28 cellular contexts compared by ENCODE assay signal in the genomic region with DNA sequence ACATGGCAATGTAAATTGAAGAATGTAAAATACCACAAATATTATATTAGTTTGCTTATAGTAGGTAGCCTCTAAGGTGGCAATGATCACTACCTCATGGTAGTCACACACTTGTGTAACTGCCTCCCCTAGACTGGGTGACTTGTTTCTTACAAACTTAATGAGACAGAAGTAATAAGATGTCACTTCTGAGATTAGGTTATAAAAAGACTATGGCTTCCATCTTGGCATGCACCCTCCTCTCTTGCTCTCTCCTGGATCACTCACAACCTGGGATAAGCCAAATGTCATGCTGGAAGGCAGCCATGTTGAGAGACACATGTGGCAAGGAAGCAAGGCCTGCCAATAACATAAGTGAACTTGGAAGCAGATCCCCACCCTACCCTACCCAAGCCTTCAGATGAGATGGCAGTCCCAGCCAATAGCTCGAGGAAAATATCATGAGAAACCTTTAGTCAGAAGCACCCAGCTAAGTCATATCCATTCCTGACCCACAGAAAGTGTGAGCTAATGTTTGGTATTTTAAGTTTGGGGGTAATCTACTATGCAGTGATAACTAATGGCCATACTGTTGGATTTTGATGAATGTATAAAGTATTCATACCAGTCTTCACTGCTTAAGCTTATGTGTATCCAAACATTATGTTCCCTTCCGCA. TPM values are rescaled to one million over a fixed set of nuclear protein-coding genes. Genes with fewer than 3 reads are reported as not detected.
DNase-seq lines count a peak whose midpoint lies in the region; ATAC-seq and TF ChIP-seq lines count a peak whose summit lies in the region.
"Had no signal": no experiment of that assay in that cellular context is flagged by ENCODE, and none has a peak within 500 bp of the region (broad histone marks: within the 10 kb centered on the region; RNA-seq: fewer than 3 reads in every experiment).

No MANE protein-coding gene starts in this region.

- H3F3A ChIP-seq in MM.1S (ENCODE audit: insufficient read depth, low read length): no peaks in the 10 kb centered on the region

- H3K9me3 Mint-ChIP-seq in stimulated activated naive CD8-positive, alpha-beta T cell treated with anti-CD3 and anti-CD28 coated beads, Interleukin-15, amount 100 ng/mL, for 72 hours: peaks cover 0 to 4% of the 10 kb centered on the region in 2 donors
- H3K9me3 Mint-ChIP-seq: activated CD4-positive, alpha-beta T cell treated with anti-CD3 and anti-CD28 coated beads, Interleukin-2, amount 10 ng/mL, durations not matched to agents 7 days and 5 days had no signal

- H3K27me3 Mint-ChIP-seq in stimulated activated naive CD8-positive, alpha-beta T cell treated with anti-CD3 and anti-CD28 coated beads, Interleukin-15, amount 100 ng/mL, for 72 hours: no peaks in the 10 kb centered on the region
- H3K27me3 Mint-ChIP-seq: activated CD4-positive, alpha-beta T cell treated with anti-CD3 and anti-CD28 coated beads, Interleukin-2, amount 10 ng/mL, durations not matched to agents 7 days and 5 days; naive thymus-derived CD4-positive, alpha-beta T cell had no signal

- H3K27me3 ChIP-seq in aorta (ENCODE audit: control insufficient read depth in 1 of 2, insufficient read depth in 2 of 2, low read length in 1 of 2) (no peaks in the 10 kb centered on the region), hepatocyte (no peaks in the 10 kb centered on the region), MM.1S (replicated peaks; ENCODE audit: insufficient read depth, low read length) (no peaks in the 10 kb centered on the region)
- H3K27me3 ChIP-seq: body of pancreas, gastroesophageal sphincter, ovary had no signal

- H3K4me3 ChIP-seq in epithelial cell of esophagus (ENCODE audit: low read length) (no peak overlapping the region), aorta (ENCODE audit: low read length in 2 of 2) (no peak overlapping the region), hepatocyte (no peak overlapping the region), MM.1S (ENCODE audit: low read length) (no peak overlapping the region)
- H3K4me3 ChIP-seq: body of pancreas, gastroesophageal sphincter, ovary had no signal

- H4K20me1 ChIP-seq in hepatocyte (ENCODE audit: insufficient read depth, poor library complexity, severe bottlenecking) (peaks cover 64% of the 10 kb centered on the region), MM.1S (ENCODE audit: insufficient read depth, low read length) (peaks cover 24% of the 10 kb centered on the region)

- no peak overlapping the region for H3K4me3 Mint-ChIP-seq in stimulated activated naive CD8-positive, alpha-beta T cell treated with anti-CD3 and anti-CD28 coated beads, Interleukin-15, amount 100 ng/mL, for 72 hours
- H3K4me3 Mint-ChIP-seq: activated CD4-positive, alpha-beta T cell treated with anti-CD3 and anti-CD28 coated beads, Interleukin-2, amount 10 ng/mL, durations not matched to agents 7 days and 5 days had no signal

- H3K27ac Mint-ChIP-seq in stimulated activated naive CD8-positive, alpha-beta T cell treated with anti-CD3 and anti-CD28 coated beads, Interleukin-15, amount 100 ng/mL, for 72 hours: no peak overlapping the region
- H3K27ac Mint-ChIP-seq: activated CD4-positive, alpha-beta T cell treated with anti-CD3 and anti-CD28 coated beads, Interleukin-2, amount 10 ng/mL, durations not matched to agents 7 days and 5 days had no signal

- H3K9me3 ChIP-seq in aorta (ENCODE audit: control insufficient read depth, low read length) (no peaks in the 10 kb centered on the region), hepatocyte (ENCODE audit: low read depth) (no peaks in the 10 kb centered on the region), MM.1S (replicated peaks; ENCODE audit: insufficient read depth, low read length) (no peaks in the 10 kb centered on the region)
- H3K9me3 ChIP-seq: body of pancreas, gastroesophageal sphincter, ovary had no signal

- peak; percentile 46 for ATAC-seq in stimulated activated naive CD8-positive, alpha-beta T cell treated with anti-CD3 and anti-CD28 coated beads, Interleukin-15, Interleukin-2, amounts not matched to agents 100 U/mL and 50 U/mL, for 24 hours
- ATAC-seq in stimulated activated naive CD8-positive, alpha-beta T cell treated with anti-CD3 and anti-CD28 coated beads, Interleukin-15, amount 100 ng/mL, for 72 hours: no peak
- ATAC-seq in aorta (ENCODE audit: low FRiP score): no peak
- ATAC-seq: body of pancreas; gastroesophageal sphincter; left lobe of liver; naive thymus-derived CD4-positive, alpha-beta T cell; right cardiac atrium had no signal

- no peaks in the 10 kb centered on the region for H3K9me2 ChIP-seq in hepatocyte (replicated peaks; ENCODE audit: insufficient read depth)
- H3K9me2 ChIP-seq in MM.1S (replicated peaks; ENCODE audit: insufficient read depth, low read length): no peaks in the 10 kb centered on the region

- H3K4me2 ChIP-seq in hepatocyte (no peak overlapping the region), MM.1S (ENCODE audit: low read depth, low read length) (no peak overlapping the region)

- DNase-seq in stimulated activated naive CD8-positive, alpha-beta T cell treated with anti-CD3 and anti-CD28 coated beads, Interleukin-15, Interleukin-2, amounts not matched to agents 100 U/mL and 50 U/mL, for 24 hours: no peak
- DNase-seq in stimulated activated naive CD8-positive, alpha-beta T cell treated with anti-CD3 and anti-CD28 coated beads, Interleukin-15, amount 100 ng/mL, for 72 hours: no peak
- DNase-seq in RPMI7951 (ENCODE audit: low read depth): peak; percentile 36
- DNase-seq in epithelial cell of esophagus (ENCODE audit: low read depth): peak; percentile 1
- no peak for DNase-seq in aorta
- no peak for DNase-seq in hepatocyte (ENCODE audit: low spot score)
- DNase-seq in MM.1S: no peak
- DNase-seq in NCI-H146 treated with DMSO at 0.1 percent for 48 hours (lab: John Stamatoyannopoulos, UW; ENCODE audit: unreplicated experiment): no peak
- DNase-seq: activated CD4-positive, alpha-beta T cell treated with anti-CD3 and anti-CD28 coated beads, Interleukin-2, amount 10 ng/mL, durations not matched to agents 7 days and 5 days; activated CD8-positive, alpha-beta memory T cell treated with anti-CD3 and anti-CD28 coated beads, Interleukin-2, amount 50 U/mL, for 4 hours; body of pancreas; hypothalamus; Karpas-422; naive thymus-derived CD4-positive, alpha-beta T cell; NCI-H1048; NCI-H187; NCI-H2171 treated with DMSO at 0.1 percent for 48 hours; NCI-H526 treated with DMSO at 0.1 percent for 48 hours; ovary; right cardiac atrium; RPMI8226; stimulated activated CD4-positive, alpha-beta T cell treated with anti-CD3 and anti-CD28 coated beads, Interleukin-4, amount 100 ng/mL, for 24 hours; stimulated activated naive CD4-positive, alpha-beta T cell; T-helper 2 cell; WERI-Rb-1 had no signal

- peak overlapping the region; percentile 19 to 43 for H3K27ac ChIP-seq in aorta (ENCODE audit: low read depth in 1 of 2, low read length in 2 of 2)
- no peak overlapping the region for H3K27ac ChIP-seq in hepatocyte
- H3K27ac ChIP-seq in MM.1S (ENCODE audit: low read length): no peak overlapping the region
- H3K27ac ChIP-seq: body of pancreas, C4-2B, ovary, WERI-Rb-1 had no signal

- TF ChIP-seq CTCF in epithelial cell of esophagus (IDR thresholded peaks at IDR 0.05; ENCODE audit: insufficient read depth, low read depth, low read length, missing control alignments): no peak
- TF ChIP-seq CTCF in hepatocyte (IDR thresholded peaks at IDR 0.05; ENCODE audit: poor library complexity): no peak
- TF ChIP-seq CTCF in MM.1S (IDR thresholded peaks at IDR 0.05; ENCODE audit: low read length): no peak

- no peak overlapping the region for H3K9ac ChIP-seq in MM.1S (ENCODE audit: low read length)

- intact Hi-C loops in aorta (cut with DNase I): no loop called here

- peaks cover 57% of the 10 kb centered on the region for H3K4me1 Mint-ChIP-seq in stimulated activated naive CD8-positive, alpha-beta T cell treated with anti-CD3 and anti-CD28 coated beads, Interleukin-15, amount 100 ng/mL, for 72 hours

- WGBS in aorta, 2 donors: 70 to 80% methylated on average over 2 of the region's 2 CpGs
- WGBS in hepatocyte (ENCODE audit: low lambda C conversion rate, missing lambda C conversion rate): 98% methylated on average over 2 of the region's 2 CpGs

- H3K79me2 ChIP-seq in hepatocyte (peaks cover 96% of the 10 kb centered on the region), MM.1S (ENCODE audit: low read length) (peaks cover 98% of the 10 kb centered on the region)

- no peak overlapping the region for H2AFZ ChIP-seq in hepatocyte
- H2AFZ ChIP-seq in MM.1S (ENCODE audit: low read length): no peak overlapping the region

- no peaks in the 10 kb centered on the region for H3K36me3 ChIP-seq in aorta (ENCODE audit: control insufficient read depth in 1 of 2, insufficient read depth in 2 of 2, low read length in 1 of 2)
- no peaks in the 10 kb centered on the region for H3K36me3 ChIP-seq in hepatocyte (replicated peaks; ENCODE audit: insufficient read depth, low read depth)
- no peaks in the 10 kb centered on the region for H3K36me3 ChIP-seq in MM.1S (replicated peaks; ENCODE audit: insufficient read depth, low read length)
- H3K36me3 ChIP-seq: gastroesophageal sphincter, ovary, WERI-Rb-1 had no signal

- H3K4me1 ChIP-seq in aorta (ENCODE audit: control insufficient read depth in 1 of 2, insufficient read depth in 2 of 2, low read length in 2 of 2) (peaks cover 9 to 11% of the 10 kb centered on the region in 2 donors), hepatocyte (ENCODE audit: insufficient read depth) (no peaks in the 10 kb centered on the region), MM.1S (ENCODE audit: low read length) (no peaks in the 10 kb centered on the region)

RNA-seq across cellular contexts. Expression of a gene that starts 43.3 kb away (rescaled TPM):
- total RNA-seq in RPMI7951 (2014; rRNA removed; shearing (Covaris generic)): 37.1 and 47.5 TPM in 2 replicates
- total RNA-seq in aorta (100 to 1,000 TPM; 194 to 287 TPM), hepatocyte (59.9 and 71.7 TPM in 2 replicates)
- polyA plus RNA-seq in aorta (100 to 1,000 TPM in 1 of 2 donors, 10 to 100 TPM in 1; 24.8 to 274 TPM), hepatocyte (74.0 and 84.6 TPM in 2 replicates)

Comparison
In these comparisons a context has a peak if more than half of its experiments do, and no peak if none do; other contexts are left out.
1. DNase-seq: peak in RPMI7951 (single experiment) and epithelial cell of esophagus (single experiment); none in stimulated activated naive CD8-positive, alpha-beta T cell treated with anti-CD3 and anti-CD28 coated beads, Interleukin-15, Interleukin-2, amounts not matched to agents 100 U/mL and 50 U/mL, for 24 hours (single experiment), stimulated activated naive CD8-positive, alpha-beta T cell treated with anti-CD3 and anti-CD28 coated beads, Interleukin-15, amount 100 ng/mL, for 72 hours (0 of 2), aorta (0 of 2), hepatocyte (single experiment), MM.1S (single experiment) and NCI-H146 treated with DMSO at 0.1 percent for 48 hours (single experiment).
2. H3K27ac ChIP-seq: peak in aorta (2 of 2); none in hepatocyte (single experiment) and MM.1S (single experiment).